ENCODE assay signal across 14 cellular contexts in the genomic region with DNA sequence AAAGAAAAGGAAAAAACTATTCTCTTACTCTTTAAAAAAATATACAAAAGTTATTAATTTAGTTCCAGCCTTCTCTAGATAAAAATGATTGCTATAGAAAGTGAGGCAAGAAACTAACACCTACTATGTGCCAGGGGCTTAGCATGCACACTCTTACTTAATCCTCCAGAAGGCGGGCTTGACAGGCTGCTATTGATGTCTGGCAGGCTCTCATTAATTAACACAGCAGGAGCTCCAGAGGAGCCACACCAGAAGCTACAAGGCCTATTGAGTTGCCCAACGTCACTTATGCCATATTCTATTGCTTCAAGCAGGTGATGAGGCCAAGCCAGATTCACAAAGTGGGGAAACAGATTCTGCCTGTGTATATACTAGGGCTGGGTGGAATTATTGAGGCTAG. TPM values are rescaled to one million over a fixed set of nuclear protein-coding genes. Genes with fewer than 3 reads are reported as not detected.
DNase-seq lines count a peak whose midpoint lies in the region; TF ChIP-seq lines count a peak whose summit lies in the region.
"Had no signal": no experiment of that assay in that cellular context is flagged by ENCODE, and none has a peak within 500 bp of the region (broad histone marks: within the 10 kb centered on the region; RNA-seq: fewer than 3 reads in every experiment).

No MANE protein-coding gene starts in this region.

- TF ChIP-seq CTCF in hepatocyte (IDR thresholded peaks at IDR 0.05; ENCODE audit: poor library complexity) (no peak), suprapubic skin (IDR thresholded peaks at IDR 0.05) (no peak)

- TF ChIP-seq EP300 in suprapubic skin (IDR thresholded peaks at IDR 0.05), result no peak

- no peaks in the 10 kb centered on the region for H3K9me2 ChIP-seq in hepatocyte (replicated peaks; ENCODE audit: insufficient read depth)

- no peak for TF ChIP-seq POLR2A in suprapubic skin (IDR thresholded peaks at IDR 0.05)

- H3K27me3 ChIP-seq in hepatocyte, result no peaks in the 10 kb centered on the region
- no peaks in the 10 kb centered on the region for H3K27me3 ChIP-seq in suprapubic skin
- H3K27me3 ChIP-seq: breast epithelium, right lobe of liver had no signal

- no peaks in the 10 kb centered on the region for H4K20me1 ChIP-seq in hepatocyte (ENCODE audit: insufficient read depth, poor library complexity, severe bottlenecking)

- H3K27ac ChIP-seq in hepatocyte (peak overlapping the region; percentile 63), suprapubic skin (peak overlapping the region; percentile 71)
- H3K27ac ChIP-seq: right lobe of liver had no signal

- WGBS in hepatocyte (ENCODE audit: low lambda C conversion rate, missing lambda C conversion rate), result 65% methylated on average over 2 of the region's 2 CpGs
- 66% methylated on average over 2 of the region's 2 CpGs for WGBS in suprapubic skin

- no peaks in the 10 kb centered on the region for H3K9me3 ChIP-seq in hepatocyte (ENCODE audit: low read depth)
- no peaks in the 10 kb centered on the region for H3K9me3 ChIP-seq in suprapubic skin
- H3K9me3 ChIP-seq: breast epithelium, right lobe of liver had no signal

- H2AFZ ChIP-seq in hepatocyte, result no peak overlapping the region

- H3K4me3 ChIP-seq in hepatocyte, result no peak overlapping the region
- H3K4me3 ChIP-seq in suprapubic skin, result no peak overlapping the region
- H3K4me3 ChIP-seq: breast epithelium, right lobe of liver had no signal

- no peak overlapping the region for H3K4me2 ChIP-seq in hepatocyte

- H3K4me1 ChIP-seq in hepatocyte (ENCODE audit: insufficient read depth) (peaks cover 21% of the 10 kb centered on the region), suprapubic skin (peaks cover 53% of the 10 kb centered on the region)

- H3K79me2 ChIP-seq in hepatocyte, result no peaks in the 10 kb centered on the region

- H3K36me3 ChIP-seq in hepatocyte (replicated peaks; ENCODE audit: insufficient read depth, low read depth), result no peaks in the 10 kb centered on the region
- no peaks in the 10 kb centered on the region for H3K36me3 ChIP-seq in suprapubic skin
- H3K36me3 ChIP-seq: breast epithelium, right lobe of liver had no signal

- DNase-seq in NCI-H146 treated with DMSO at 0.1 percent for 48 hours (lab: John Stamatoyannopoulos, UW; ENCODE audit: unreplicated experiment) (peak; percentile 24), NCI-H774 (lab: John Stamatoyannopoulos, UW) (peak; percentile 76), hepatocyte (ENCODE audit: low spot score) (no peak), suprapubic skin (ENCODE audit: low spot score in 2 of 2) (no peak), AG08396 (ENCODE audit: low spot score) (no peak), HuH-7 (ENCODE audit: low spot score) (no peak), SIG-M5 (lab: John Stamatoyannopoulos, UW) (no peak)
- DNase-seq: activated naive CD4-positive, alpha-beta T cell treated with Interleukin-2 at 50 U/mL for 16 hours; effector memory CD8-positive, alpha-beta T cell; KG1; left cardiac atrium; naive thymus-derived CD4-positive, alpha-beta T cell; right lobe of liver had no signal

RNA-seq across cellular contexts. Expression of a gene that starts 54.6 kb away (rescaled TPM):
- total RNA-seq in hepatocyte, result 107 and 129 TPM in 2 replicates
- 78.0 and 84.0 TPM in 2 replicates for polyA plus RNA-seq in hepatocyte
- 100 to 1,000 TPM; 112 to 220 (median 136) TPM for total RNA-seq in suprapubic skin

Comparison
In these comparisons a context has a peak if more than half of its experiments do, and no peak if none do; other contexts are left out.
1. DNase-seq: peak in NCI-H146 treated with DMSO at 0.1 percent for 48 hours (single experiment) and NCI-H774 (single experiment); none in hepatocyte (single experiment), suprapubic skin (0 of 2), AG08396 (single experiment), HuH-7 (single experiment) and SIG-M5 (single experiment).